8 cellular contexts compared by ENCODE assay signal in genomic region chr11:33808228-33808828, GRCh38. TPM values are rescaled to one million over a fixed set of nuclear protein-coding genes. Genes with fewer than 3 reads are reported as not detected.
A peak's percentile ranks its signal among the peaks of the same experiment; 100 is the strongest.
DNase-seq lines count a peak whose midpoint lies in the region; ATAC-seq and TF ChIP-seq lines count a peak whose summit lies in the region.

No MANE protein-coding gene starts in this region.

- H3K27me3 ChIP-seq in SU-DHL-6 (ENCODE audit: low read length) = no peaks in the 10 kb centered on the region
- peaks cover 0 to 10% (median 3%) of the 10 kb centered on the region in 7 donors for H3K27me3 ChIP-seq in heart right ventricle

- H3K9me3 ChIP-seq in SU-DHL-6 (ENCODE audit: insufficient read depth, low read length) (no peaks in the 10 kb centered on the region), heart right ventricle (no peaks in the 10 kb centered on the region)

- intact Hi-C loops in Calu3 (cut with micrococcal nuclease; ENCODE audit: unreplicated experiment) = loop anchor here (1.0 kb wide), 2 partner anchors 21 to 49 kb away; no protein-coding TSS in a partner anchor
- intact Hi-C loops in heart right ventricle (cut with DNase I) = loop anchor here in 3 of 10 donors (1.0 to 2.0 kb wide), 2 partner anchors 20 to 21 kb away; no protein-coding TSS in a partner anchor

- H3K27ac ChIP-seq in SU-DHL-6 (ENCODE audit: low read depth, low read length) (no peak overlapping the region), heart right ventricle (no peak overlapping the region)

- H3K27ac Mint-ChIP-seq in Calu3 (ENCODE audit: unreplicated experiment) = no peak overlapping the region
- H3K27ac Mint-ChIP-seq in activated naive CD8-positive, alpha-beta T cell treated with anti-CD3 and anti-CD28 coated beads, Interleukin-2, amount 50 U/mL, for 24 hours = no peak overlapping the region

- ATAC-seq in activated naive CD8-positive, alpha-beta T cell treated with anti-CD3 and anti-CD28 coated beads, Interleukin-2, amount 50 U/mL, for 24 hours = peak; percentile 96
- ATAC-seq in heart right ventricle = peak; percentile 75 to 96 (median 90)

- H3K36me3 Mint-ChIP-seq in Calu3 (ENCODE audit: insufficient read depth, unreplicated experiment) = peaks cover 5% of the 10 kb centered on the region
- no peaks in the 10 kb centered on the region for H3K36me3 Mint-ChIP-seq in activated naive CD8-positive, alpha-beta T cell treated with anti-CD3 and anti-CD28 coated beads, Interleukin-2, amount 50 U/mL, for 24 hours (ENCODE audit: low read depth)

- no peaks in the 10 kb centered on the region for H3K9me3 Mint-ChIP-seq in Calu3 (ENCODE audit: low read depth, unreplicated experiment)
- no peaks in the 10 kb centered on the region for H3K9me3 Mint-ChIP-seq in activated naive CD8-positive, alpha-beta T cell treated with anti-CD3 and anti-CD28 coated beads, Interleukin-2, amount 50 U/mL, for 24 hours

- H3K79me2 ChIP-seq in SU-DHL-6 (ENCODE audit: insufficient read depth, low read length) = no peaks in the 10 kb centered on the region

- no peak overlapping the region for H3K4me2 ChIP-seq in SU-DHL-6 (ENCODE audit: low read depth, low read length, poor library complexity, severe bottlenecking)

- H3K9ac ChIP-seq in SU-DHL-6 (ENCODE audit: low read length) = no peak overlapping the region

- H3F3A ChIP-seq in SU-DHL-6 (ENCODE audit: insufficient read depth) = no peaks in the 10 kb centered on the region

- H4K20me1 ChIP-seq in SU-DHL-6 (ENCODE audit: low read depth, low read length) = no peaks in the 10 kb centered on the region

- CTCF ChIA-PET in Calu3 (lab: Charles Lee) = interaction anchor here (0.9 to 2.9 kb wide), 2 partner anchors 17 to 21 kb away, joined by 6 to 25 read pairs; no protein-coding TSS in a partner anchor

- DNase-seq in Calu3 (peak; percentile 89), H4 (ENCODE audit: low spot score) (peak; percentile 79), NCI-H1417 treated with DMSO at 0.1 percent for 48 hours (lab: John Stamatoyannopoulos, UW) (peak; percentile 40), heart right ventricle (peak; percentile 84 to 87), pulmonary artery endothelial cell (ENCODE audit: low read depth, low spot score) (peak; percentile 41), cortex of kidney (lab: John Stamatoyannopoulos, UW) (no peak)
- peak; percentile 89 for DNase-seq in activated naive CD8-positive, alpha-beta T cell treated with anti-CD3 and anti-CD28 coated beads, Interleukin-2, amount 50 U/mL, for 24 hours

- peaks cover 0 to 7% (median 0%) of the 10 kb centered on the region in 9 donors for H3K4me1 ChIP-seq in heart right ventricle

- peaks cover 12% of the 10 kb centered on the region for H3K4me1 Mint-ChIP-seq in Calu3 (ENCODE audit: low read depth, unreplicated experiment)
- H3K4me1 Mint-ChIP-seq in activated naive CD8-positive, alpha-beta T cell treated with anti-CD3 and anti-CD28 coated beads, Interleukin-2, amount 50 U/mL, for 24 hours = peaks cover 2% of the 10 kb centered on the region

- peak; percentile 93 for TF ChIP-seq CTCF in Calu3 (IDR thresholded peaks at IDR 0.05; ENCODE audit: unreplicated experiment)
- peak; percentile 45 for TF ChIP-seq CTCF in SU-DHL-6 (IDR thresholded peaks at IDR 0.05; ENCODE audit: insufficient read depth, low read length, poor library complexity, severe bottlenecking)
- TF ChIP-seq CTCF in heart right ventricle (IDR thresholded peaks at IDR 0.05) = peak; percentile 86 to 94 (median 91)

- WGBS in heart right ventricle, 2 donors = 24 to 25% methylated on average over 12 of the region's 12 CpGs

- no TSS peak for BruUV-seq in Calu3 (replicated peaks; lab: Mats Ljungman, UMichigan)

- H3K9me2 ChIP-seq in SU-DHL-6 (replicated peaks; ENCODE audit: insufficient read depth, low read length) = no peaks in the 10 kb centered on the region

- no peak overlapping the region for H2AFZ ChIP-seq in SU-DHL-6 (ENCODE audit: low read depth, low read length, severe bottlenecking)

- H3K4me3 Mint-ChIP-seq in Calu3 (ENCODE audit: low read depth, unreplicated experiment) = no peak overlapping the region
- H3K4me3 Mint-ChIP-seq in activated naive CD8-positive, alpha-beta T cell treated with anti-CD3 and anti-CD28 coated beads, Interleukin-2, amount 50 U/mL, for 24 hours = no peak overlapping the region

- H3K36me3 ChIP-seq in SU-DHL-6 (ENCODE audit: low read length) (no peaks in the 10 kb centered on the region), heart right ventricle (no peaks in the 10 kb centered on the region)

- peaks cover 39% of the 10 kb centered on the region for H3K27me3 Mint-ChIP-seq in Calu3 (ENCODE audit: unreplicated experiment)
- peaks cover 16% of the 10 kb centered on the region for H3K27me3 Mint-ChIP-seq in activated naive CD8-positive, alpha-beta T cell treated with anti-CD3 and anti-CD28 coated beads, Interleukin-2, amount 50 U/mL, for 24 hours

- H3K4me3 ChIP-seq in SU-DHL-6 (ENCODE audit: insufficient read depth, low read length, poor library complexity, severe bottlenecking) = no peak overlapping the region
- H3K4me3 ChIP-seq in heart right ventricle = no peak overlapping the region

RNA-seq across cellular contexts. Expression of gene FBXO3, which starts 34.0 kb away (rescaled TPM):
- total RNA-seq in Calu3 (2022) (24.3 and 27.8 TPM in 2 replicates), heart right ventricle (10 to 100 TPM; 43.4 to 72.5 (median 59.5) TPM), pulmonary artery endothelial cell (24.2 and 35.0 TPM in 2 replicates)
- total RNA-seq in H4 (2014; rRNA removed; shearing (Covaris generic)) = 49.9 and 62.1 TPM in 2 replicates
- polyA plus RNA-seq in heart right ventricle = 10 to 100 TPM; 21.9 to 31.2 TPM
